9 cellular contexts compared by ENCODE assay signal in the genomic region with DNA sequence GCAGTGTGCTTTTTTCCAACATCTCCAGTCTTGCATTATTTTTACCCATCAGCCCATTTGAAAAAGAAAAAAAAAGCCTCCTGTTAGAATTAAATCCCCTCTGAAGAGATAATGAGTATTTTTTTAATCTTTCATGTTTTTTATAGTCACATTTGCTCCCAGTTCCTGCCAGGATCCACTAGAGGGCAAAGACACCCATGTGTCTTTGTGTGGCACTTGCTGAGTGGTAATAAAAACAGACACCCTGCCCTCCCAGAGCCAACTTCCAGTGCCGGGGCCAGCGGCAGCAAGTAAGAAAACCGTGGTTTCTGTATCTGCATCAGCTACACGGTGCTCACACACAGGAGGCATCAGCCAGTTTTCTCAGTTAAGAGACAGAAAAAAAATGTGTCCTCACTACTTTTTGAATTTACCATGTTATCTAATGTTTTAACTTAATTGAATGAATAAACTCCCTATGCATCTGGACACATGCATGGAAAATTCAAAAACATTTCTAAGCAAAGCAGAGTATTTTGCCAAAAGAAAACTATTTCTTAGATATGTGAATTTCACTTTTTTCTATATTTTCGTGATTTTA.
A peak's percentile ranks its signal among the peaks of the same experiment; 100 is the strongest.
DNase-seq lines count a peak whose midpoint lies in the region; ATAC-seq, FAIRE-seq and TF ChIP-seq lines count a peak whose summit lies in the region.
"Had no signal": no experiment of that assay in that cellular context is flagged by ENCODE, and none has a peak within 500 bp of the region (broad histone marks: within the 10 kb centered on the region; RNA-seq: fewer than 3 reads in every experiment).

No MANE protein-coding gene starts in this region.

- H3K4me1 ChIP-seq in adipocyte (ENCODE audit: control insufficient read depth, insufficient read depth, low read length), result peaks cover 12% of the 10 kb centered on the region
- no peaks in the 10 kb centered on the region for H3K4me1 ChIP-seq in prostate gland (replicated peaks)

- POLR2A ChIA-PET in BJ (lab: Charles Lee), result no interaction called here

- H3K9ac ChIP-seq in adipocyte (ENCODE audit: low read length), result no peak overlapping the region

- TF ChIP-seq CTCF in BJ (IDR thresholded peaks at IDR 0.05; ENCODE audit: insufficient read depth, low read depth, low read length), result peak; percentile 55
- TF ChIP-seq CTCF in prostate gland (IDR thresholded peaks at IDR 0.05), result peak in 1 of 4 experiments; percentile 15

- TF ChIP-seq POLR2A in prostate gland (IDR thresholded peaks at IDR 0.05), result no peak

- FAIRE-seq in HTR-8/SVneo (lab: Jason Lieb, UNC), result no peak

- H3K36me3 ChIP-seq in BJ (ENCODE audit: control insufficient read depth, insufficient read depth, low read length) (no peaks in the 10 kb centered on the region), adipocyte (ENCODE audit: control insufficient read depth, insufficient read depth, low read length, severe bottlenecking) (no peaks in the 10 kb centered on the region), prostate gland (no peaks in the 10 kb centered on the region)

- CTCF ChIA-PET in BJ (lab: Yijun Ruan, JAX), result no interaction called here

- intact Hi-C loops in prostate gland (cut with DNase I), result no loop called here

- ATAC-seq in HG02798 (IDR thresholded peaks at IDR 0.05; ENCODE audit: poor library complexity, unreplicated experiment) (no peak), HG02610 (IDR thresholded peaks at IDR 0.05; ENCODE audit: unreplicated experiment) (no peak)

- H3K27ac ChIP-seq in prostate gland, result no peak overlapping the region

- H3K4me3 ChIP-seq in BJ (ENCODE audit: low read depth, low read length) (no peak overlapping the region), adipocyte (ENCODE audit: low read length) (no peak overlapping the region), prostate gland (no peak overlapping the region)

- no peaks in the 10 kb centered on the region for H3K27me3 ChIP-seq in BJ (ENCODE audit: control insufficient read depth, insufficient read depth, low read length)
- H3K27me3 ChIP-seq in adipocyte (replicated peaks; ENCODE audit: control insufficient read depth, insufficient read depth, low read length), result peaks cover 20% of the 10 kb centered on the region
- no peaks in the 10 kb centered on the region for H3K27me3 ChIP-seq in prostate gland (replicated peaks; ENCODE audit: insufficient read depth)

- no peaks in the 10 kb centered on the region for H3K9me3 ChIP-seq in adipocyte (ENCODE audit: control insufficient read depth, low read length)
- H3K9me3 ChIP-seq in prostate gland, result no peaks in the 10 kb centered on the region

- 34% methylated on average over 5 of the region's 5 CpGs for WGBS in prostate gland

- DNase-seq in BJ (ENCODE audit: low read depth), result no peak
- peak; percentile 47 for DNase-seq in HTR-8/SVneo (ENCODE audit: insufficient read length, low spot score)
- DNase-seq in adipocyte (ENCODE audit: low read depth), result peak; percentile 55
- peak; percentile 17 to 19 for DNase-seq in lung microvascular endothelial cell (ENCODE audit: low read depth in 2 of 2)
- DNase-seq in prostate gland (ENCODE audit: low spot score), result no peak
- no peak for DNase-seq in NCI-H146 (lab: John Stamatoyannopoulos, UW)
- DNase-seq: Kasumi-1 had no signal

Comparison
In these comparisons a context has a peak if more than half of its experiments do, and no peak if none do; other contexts are left out.
1. DNase-seq: peak in HTR-8/SVneo (single experiment), adipocyte (single experiment) and lung microvascular endothelial cell (2 of 2); none in BJ (single experiment), prostate gland (single experiment) and NCI-H146 (single experiment).